Comparison of ENCODE assay signal across 8 cellular contexts in the genomic region with DNA sequence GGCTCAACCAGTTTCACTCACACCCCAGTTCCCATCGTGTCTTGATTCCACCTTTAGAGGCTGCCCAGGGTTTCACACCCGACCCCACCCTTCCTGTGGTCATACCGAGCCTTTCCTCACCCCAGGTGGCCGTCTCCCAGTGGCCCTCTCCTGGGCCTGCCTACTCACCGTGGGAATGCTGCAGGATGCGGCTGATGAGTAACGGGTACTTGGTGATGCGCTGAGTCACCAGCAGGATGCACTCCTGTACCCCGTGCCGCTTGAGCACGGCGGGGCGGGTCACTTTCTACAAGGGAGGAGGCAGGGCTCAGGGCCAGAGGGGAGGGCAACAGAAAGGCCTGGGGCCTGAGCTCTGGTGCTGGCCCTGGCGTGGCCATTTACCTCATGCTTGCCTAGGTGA. TPM values are rescaled to one million over a fixed set of nuclear protein-coding genes. Genes with fewer than 3 reads are reported as not detected.
DNase-seq lines count a peak whose midpoint lies in the region; ATAC-seq, FAIRE-seq and TF ChIP-seq lines count a peak whose summit lies in the region.

No MANE protein-coding gene starts in this region.

- H3K27ac ChIP-seq in stomach: peak overlapping the region in 4 of 5 donors; percentile 61 to 83 (median 70)

- H3K36me3 Mint-ChIP-seq in activated naive CD8-positive, alpha-beta T cell treated with anti-CD3 and anti-CD28 coated beads for 36 hours: peaks cover 42% of the 10 kb centered on the region

- no peak for FAIRE-seq in H54 (lab: Jason Lieb, UNC)

- peak overlapping the region; percentile 34 for H3K27ac Mint-ChIP-seq in activated naive CD8-positive, alpha-beta T cell treated with anti-CD3 and anti-CD28 coated beads for 36 hours

- TF ChIP-seq CTCF in AG04449 (IDR thresholded peaks at IDR 0.05; ENCODE audit: insufficient read depth, low read length, missing control alignments) (peak; percentile 71), stomach (IDR thresholded peaks at IDR 0.05) (no peak)

- no peak overlapping the region for H3K4me3 ChIP-seq in AG04449 (ENCODE audit: low read depth, low read length)
- H3K4me3 ChIP-seq in stomach: no peak overlapping the region

- TF ChIP-seq POLR2A in H54 (IDR thresholded peaks at IDR 0.05; ENCODE audit: low read depth, low read length) (peak; percentile 27; the same call in 1 of the 2 replicates), stomach (IDR thresholded peaks at IDR 0.05) (no peak)

- ATAC-seq in left cardiac atrium: peak; percentile 52 to 80
- ATAC-seq in HG02938 (IDR thresholded peaks at IDR 0.05; ENCODE audit: unreplicated experiment): no peak
- no peak for ATAC-seq in HG03108 (IDR thresholded peaks at IDR 0.05; ENCODE audit: unreplicated experiment)

- WGBS in stomach, 5 donors: 36 to 54% (median 48%) methylated on average over 8 to 14 of the region's 14 CpGs

- H3K36me3 ChIP-seq in stomach: peaks cover 86 to 100% (median 100%) of the 10 kb centered on the region in 4 donors

- DNase-seq in AG04449 (ENCODE audit: low read depth, low spot score): peak; percentile 74
- peak; percentile 94 for DNase-seq in H54 (ENCODE audit: insufficient read length, low spot score)
- DNase-seq in activated naive CD8-positive, alpha-beta T cell treated with anti-CD3 and anti-CD28 coated beads for 36 hours: no peak
- DNase-seq in left cardiac atrium: peak; percentile 86
- DNase-seq in stomach: peak; percentile 49
- DNase-seq in GDM1 (lab: John Stamatoyannopoulos, UW): no peak

- H3K9me3 Mint-ChIP-seq in activated naive CD8-positive, alpha-beta T cell treated with anti-CD3 and anti-CD28 coated beads for 36 hours: no peaks in the 10 kb centered on the region

- H3K27me3 ChIP-seq in stomach: no peaks in the 10 kb centered on the region

- H3K4me1 ChIP-seq in stomach: peaks cover 12 to 60% (median 27%) of the 10 kb centered on the region in 4 donors

- H3K4me3 Mint-ChIP-seq in activated naive CD8-positive, alpha-beta T cell treated with anti-CD3 and anti-CD28 coated beads for 36 hours: no peak overlapping the region

- POLR2A ChIA-PET in AG04449 (lab: Yijun Ruan, JAX): interaction anchor here (0.7 to 4.9 kb wide), 6 partner anchors 8 to 41 kb away, joined by 3 to 58 read pairs (median 4); partner anchors contain the start of gene ARHGEF2

- CTCF ChIA-PET in AG04449 (lab: Yijun Ruan, JAX): interaction anchor here (0.6 to 3.7 kb wide), 8 partner anchors 11 to 168 kb away, joined by 3 to 33 read pairs (median 4); partner anchors contain the start of gene ARHGEF2

- no peak for TF ChIP-seq EP300 in stomach (IDR thresholded peaks at IDR 0.05)

- no peaks in the 10 kb centered on the region for H3K27me3 Mint-ChIP-seq in activated naive CD8-positive, alpha-beta T cell treated with anti-CD3 and anti-CD28 coated beads for 36 hours

- no peaks in the 10 kb centered on the region for H3K9me3 ChIP-seq in stomach

- H3K4me1 Mint-ChIP-seq in activated naive CD8-positive, alpha-beta T cell treated with anti-CD3 and anti-CD28 coated beads for 36 hours: peaks cover 22% of the 10 kb centered on the region

- intact Hi-C loops in left cardiac atrium (cut with DNase I) (no loop called here), stomach (cut with DNase I; ENCODE audit: low total_unique reads) (no loop called here)

RNA-seq across cellular contexts. Expression of gene ARHGEF2, which starts 16.4 kb away (rescaled TPM):
- total RNA-seq in activated naive CD8-positive, alpha-beta T cell treated with anti-CD3 and anti-CD28 coated beads for 36 hours: 100 to 1,000 TPM; 135 to 148 TPM
- total RNA-seq in left cardiac atrium (10 to 100 TPM; 63.4 to 70.8 TPM), stomach (100 to 1,000 TPM in 3 of 5 donors, 10 to 100 TPM in 2; 34.8 to 376 (median 180) TPM)
- polyA plus RNA-seq in stomach: 10 to 100 TPM; 20.4 to 27.6 (median 24.7) TPM

RNA-seq across cellular contexts. Expression of gene RXFP4, which starts 20.5 kb away (rescaled TPM):
- under 1 TPM in 1 of 2 experiments, not detected in 1; 0.16 TPM for total RNA-seq in activated naive CD8-positive, alpha-beta T cell treated with anti-CD3 and anti-CD28 coated beads for 36 hours
- not detected for total RNA-seq in left cardiac atrium
- total RNA-seq in stomach: 10 to 100 TPM in 1 of 5 donors, not detected in 4; 50.4 TPM
- not detected for polyA plus RNA-seq in stomach

RNA-seq across cellular contexts. Expression of gene KHDC4, which starts 27.7 kb away (rescaled TPM):
- total RNA-seq in activated naive CD8-positive, alpha-beta T cell treated with anti-CD3 and anti-CD28 coated beads for 36 hours: 10 to 100 TPM; 53.2 to 54.7 TPM
- 10 to 100 TPM; 21.0 to 27.8 TPM for total RNA-seq in left cardiac atrium
- total RNA-seq in stomach: 100 to 1,000 TPM in 2 of 5 donors, 10 to 100 TPM in 3; 49.2 to 126 (median 78.4) TPM
- polyA plus RNA-seq in stomach: 10 to 100 TPM in 1 of 3 donors, 1 to 10 TPM in 2; 4.9 to 26.1 (median 9.3) TPM

RNA-seq across cellular contexts. Expression of gene RIT1, which starts 50.8 kb away (rescaled TPM):
- 10 to 100 TPM; 19.4 to 20.0 TPM for total RNA-seq in activated naive CD8-positive, alpha-beta T cell treated with anti-CD3 and anti-CD28 coated beads for 36 hours
- 10 to 100 TPM; 23.1 to 26.1 TPM for total RNA-seq in left cardiac atrium
- total RNA-seq in stomach: 100 to 1,000 TPM in 1 of 5 donors, 10 to 100 TPM in 3, not detected in 1; 23.9 to 108 (median 48.2) TPM
- 10 to 100 TPM; 13.1 to 14.1 (median 13.8) TPM for polyA plus RNA-seq in stomach

RNA-seq across cellular contexts. Expression of gene SSR2, which starts 58.8 kb away (rescaled TPM):
- total RNA-seq in activated naive CD8-positive, alpha-beta T cell treated with anti-CD3 and anti-CD28 coated beads for 36 hours: 100 to 1,000 TPM; 155 TPM
- 100 to 1,000 TPM; 101 to 127 TPM for total RNA-seq in left cardiac atrium
- 100 to 1,000 TPM in 4 of 5 donors, 10 to 100 TPM in 1; 67.1 to 354 (median 216) TPM for total RNA-seq in stomach
- polyA plus RNA-seq in stomach: 100 to 1,000 TPM; 223 to 309 (median 242) TPM

Comparison
In these comparisons a context has a peak if more than half of its experiments do, and no peak if none do; other contexts are left out.
1. DNase-seq: peak in AG04449 (single experiment), H54 (single experiment), left cardiac atrium (single experiment) and stomach (single experiment); none in activated naive CD8-positive, alpha-beta T cell treated with anti-CD3 and anti-CD28 coated beads for 36 hours (single experiment) and GDM1 (single experiment).
2. ATAC-seq: peak in left cardiac atrium (2 of 2); none in HG02938 (single experiment) and HG03108 (single experiment).